In the genomic region with DNA sequence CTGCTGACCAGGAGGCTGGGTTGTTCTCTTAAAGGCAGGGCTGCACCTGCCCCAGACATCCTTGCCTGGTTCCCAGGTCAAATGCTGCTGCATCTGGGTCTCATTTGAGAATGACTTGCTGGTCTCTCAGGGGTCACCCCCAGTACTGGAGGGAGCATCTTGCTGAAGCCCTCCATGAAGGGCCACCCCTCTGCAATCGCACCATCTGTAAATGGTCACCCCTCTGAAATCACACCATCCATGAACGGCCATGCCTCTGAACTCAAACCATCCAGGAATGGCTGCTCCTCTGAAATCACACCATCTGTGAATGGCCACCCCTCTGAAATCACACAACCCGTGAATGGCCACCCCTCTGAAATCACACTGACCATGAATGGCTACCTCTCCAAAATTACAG, we compare ENCODE assay signal across 1 cellular context.
TF ChIP-seq lines count a peak whose summit lies in the region.

No MANE protein-coding gene starts in this region.

TF ChIP-seq in SK-N-SH, 30 proteins besides CTCF, POLR2A, EP300 and RAD21 (continued from another document):
- TF ChIP-seq, protein P1, sequence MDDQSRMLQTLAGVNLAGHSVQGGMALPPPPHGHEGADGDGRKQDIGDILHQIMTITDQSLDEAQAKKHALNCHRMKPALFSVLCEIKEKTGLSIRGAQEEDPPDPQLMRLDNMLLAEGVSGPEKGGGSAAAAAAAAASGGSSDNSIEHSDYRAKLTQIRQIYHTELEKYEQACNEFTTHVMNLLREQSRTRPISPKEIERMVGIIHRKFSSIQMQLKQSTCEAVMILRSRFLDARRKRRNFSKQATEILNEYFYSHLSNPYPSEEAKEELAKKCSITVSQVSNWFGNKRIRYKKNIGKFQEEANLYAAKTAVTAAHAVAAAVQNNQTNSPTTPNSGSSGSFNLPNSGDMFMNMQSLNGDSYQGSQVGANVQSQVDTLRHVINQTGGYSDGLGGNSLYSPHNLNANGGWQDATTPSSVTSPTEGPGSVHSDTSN (IDR thresholded peaks at IDR 0.05), result no peak
- TF ChIP-seq, protein P2, sequence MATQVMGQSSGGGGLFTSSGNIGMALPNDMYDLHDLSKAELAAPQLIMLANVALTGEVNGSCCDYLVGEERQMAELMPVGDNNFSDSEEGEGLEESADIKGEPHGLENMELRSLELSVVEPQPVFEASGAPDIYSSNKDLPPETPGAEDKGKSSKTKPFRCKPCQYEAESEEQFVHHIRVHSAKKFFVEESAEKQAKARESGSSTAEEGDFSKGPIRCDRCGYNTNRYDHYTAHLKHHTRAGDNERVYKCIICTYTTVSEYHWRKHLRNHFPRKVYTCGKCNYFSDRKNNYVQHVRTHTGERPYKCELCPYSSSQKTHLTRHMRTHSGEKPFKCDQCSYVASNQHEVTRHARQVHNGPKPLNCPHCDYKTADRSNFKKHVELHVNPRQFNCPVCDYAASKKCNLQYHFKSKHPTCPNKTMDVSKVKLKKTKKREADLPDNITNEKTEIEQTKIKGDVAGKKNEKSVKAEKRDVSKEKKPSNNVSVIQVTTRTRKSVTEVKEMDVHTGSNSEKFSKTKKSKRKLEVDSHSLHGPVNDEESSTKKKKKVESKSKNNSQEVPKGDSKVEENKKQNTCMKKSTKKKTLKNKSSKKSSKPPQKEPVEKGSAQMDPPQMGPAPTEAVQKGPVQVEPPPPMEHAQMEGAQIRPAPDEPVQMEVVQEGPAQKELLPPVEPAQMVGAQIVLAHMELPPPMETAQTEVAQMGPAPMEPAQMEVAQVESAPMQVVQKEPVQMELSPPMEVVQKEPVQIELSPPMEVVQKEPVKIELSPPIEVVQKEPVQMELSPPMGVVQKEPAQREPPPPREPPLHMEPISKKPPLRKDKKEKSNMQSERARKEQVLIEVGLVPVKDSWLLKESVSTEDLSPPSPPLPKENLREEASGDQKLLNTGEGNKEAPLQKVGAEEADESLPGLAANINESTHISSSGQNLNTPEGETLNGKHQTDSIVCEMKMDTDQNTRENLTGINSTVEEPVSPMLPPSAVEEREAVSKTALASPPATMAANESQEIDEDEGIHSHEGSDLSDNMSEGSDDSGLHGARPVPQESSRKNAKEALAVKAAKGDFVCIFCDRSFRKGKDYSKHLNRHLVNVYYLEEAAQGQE (IDR thresholded peaks at IDR 0.05; ENCODE audit: low read depth, low read length), result no peak
- TF ChIP-seq JUND (IDR thresholded peaks at IDR 0.05) (no peak), TAF1 (IDR thresholded peaks at IDR 0.05; ENCODE audit: borderline replicate concordance, low read depth, low read length) (no peak), MEF2A (IDR thresholded peaks at IDR 0.05; ENCODE audit: borderline replicate concordance, low read depth) (no peak), GABPA (IDR thresholded peaks at IDR 0.05; ENCODE audit: low read depth) (no peak), RCOR1 (IDR thresholded peaks at IDR 0.05; ENCODE audit: low read length) (no peak), SMC3 (IDR thresholded peaks at IDR 0.05; ENCODE audit: low read depth, low read length) (no peak), SIN3A (IDR thresholded peaks at IDR 0.05; ENCODE audit: borderline replicate concordance, low read depth, low read length) (no peak), FOXJ3 (CRISPR knock-in tag; IDR thresholded peaks at IDR 0.05) (no peak), POLR2AphosphoS5 (IDR thresholded peaks at IDR 0.05; ENCODE audit: low read depth, low read length) (no peak), CHD2 (IDR thresholded peaks at IDR 0.05; ENCODE audit: low read length, partially characterized antibody) (no peak), TEAD4 (IDR thresholded peaks at IDR 0.05; ENCODE audit: borderline replicate concordance, insufficient read depth) (no peak), MXI1 (IDR thresholded peaks at IDR 0.05; ENCODE audit: low read depth, low read length) (no peak), RXRA (IDR thresholded peaks at IDR 0.05; ENCODE audit: borderline replicate concordance, low read depth) (no peak)
- TF ChIP-seq, protein P3, sequence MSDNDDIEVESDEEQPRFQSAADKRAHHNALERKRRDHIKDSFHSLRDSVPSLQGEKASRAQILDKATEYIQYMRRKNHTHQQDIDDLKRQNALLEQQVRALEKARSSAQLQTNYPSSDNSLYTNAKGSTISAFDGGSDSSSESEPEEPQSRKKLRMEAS (IDR thresholded peaks at IDR 0.05; ENCODE audit: low read depth), result no peak
